In the genomic region with DNA sequence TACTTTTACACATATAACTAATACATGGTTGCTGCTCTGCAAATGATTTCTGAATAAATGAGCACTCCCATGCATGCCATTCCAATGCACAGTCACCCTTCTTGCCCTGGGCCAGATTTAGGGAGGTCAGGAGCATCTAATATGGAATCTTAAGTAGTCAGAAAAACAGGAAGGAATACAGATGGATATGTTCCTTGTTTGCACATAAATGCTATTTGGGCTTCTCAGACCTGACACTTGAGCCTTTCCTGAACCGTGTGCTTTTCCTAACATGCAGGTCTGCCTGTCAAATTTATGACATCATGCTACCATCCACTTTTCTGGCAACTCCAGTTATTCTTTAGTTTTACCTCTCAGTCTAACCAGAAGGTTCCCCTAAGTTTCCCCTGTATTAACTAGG, we compare ENCODE assay signal across 1 cellular context.
TF ChIP-seq lines count a peak whose summit lies in the region.

No MANE protein-coding gene starts in this region.

TF ChIP-seq in SK-N-SH treated with all-trans-retinoic acid at 6 μM for 48 hours, 23 proteins besides CTCF, POLR2A, EP300 and RAD21 (continued from another document):
- TF ChIP-seq, protein P1, sequence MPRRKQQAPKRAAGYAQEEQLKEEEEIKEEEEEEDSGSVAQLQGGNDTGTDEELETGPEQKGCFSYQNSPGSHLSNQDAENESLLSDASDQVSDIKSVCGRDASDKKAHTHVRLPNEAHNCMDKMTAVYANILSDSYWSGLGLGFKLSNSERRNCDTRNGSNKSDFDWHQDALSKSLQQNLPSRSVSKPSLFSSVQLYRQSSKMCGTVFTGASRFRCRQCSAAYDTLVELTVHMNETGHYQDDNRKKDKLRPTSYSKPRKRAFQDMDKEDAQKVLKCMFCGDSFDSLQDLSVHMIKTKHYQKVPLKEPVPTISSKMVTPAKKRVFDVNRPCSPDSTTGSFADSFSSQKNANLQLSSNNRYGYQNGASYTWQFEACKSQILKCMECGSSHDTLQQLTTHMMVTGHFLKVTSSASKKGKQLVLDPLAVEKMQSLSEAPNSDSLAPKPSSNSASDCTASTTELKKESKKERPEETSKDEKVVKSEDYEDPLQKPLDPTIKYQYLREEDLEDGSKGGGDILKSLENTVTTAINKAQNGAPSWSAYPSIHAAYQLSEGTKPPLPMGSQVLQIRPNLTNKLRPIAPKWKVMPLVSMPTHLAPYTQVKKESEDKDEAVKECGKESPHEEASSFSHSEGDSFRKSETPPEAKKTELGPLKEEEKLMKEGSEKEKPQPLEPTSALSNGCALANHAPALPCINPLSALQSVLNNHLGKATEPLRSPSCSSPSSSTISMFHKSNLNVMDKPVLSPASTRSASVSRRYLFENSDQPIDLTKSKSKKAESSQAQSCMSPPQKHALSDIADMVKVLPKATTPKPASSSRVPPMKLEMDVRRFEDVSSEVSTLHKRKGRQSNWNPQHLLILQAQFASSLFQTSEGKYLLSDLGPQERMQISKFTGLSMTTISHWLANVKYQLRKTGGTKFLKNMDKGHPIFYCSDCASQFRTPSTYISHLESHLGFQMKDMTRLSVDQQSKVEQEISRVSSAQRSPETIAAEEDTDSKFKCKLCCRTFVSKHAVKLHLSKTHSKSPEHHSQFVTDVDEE (CRISPR knock-in tag; IDR thresholded peaks at IDR 0.05) = no peak
- TF ChIP-seq PPARA (CRISPR knock-in tag; IDR thresholded peaks at IDR 0.05; ENCODE audit: borderline replicate concordance) (no peak), TCF4 (CRISPR knock-in tag; IDR thresholded peaks at IDR 0.05; ENCODE audit: borderline replicate concordance) (no peak), ZFP30 (CRISPR knock-in tag; IDR thresholded peaks at IDR 0.05) (no peak), ZNF565 (CRISPR knock-in tag; conservative IDR thresholded peaks at IDR 0.05; ENCODE audit: low read depth) (no peak), BACH2 (CRISPR knock-in tag; IDR thresholded peaks at IDR 0.05; ENCODE audit: borderline replicate concordance) (no peak), ISL1 (CRISPR knock-in tag; IDR thresholded peaks at IDR 0.05) (no peak), CSDC2 (CRISPR knock-in tag; IDR thresholded peaks at IDR 0.05) (no peak), ZNF70 (CRISPR knock-in tag; IDR thresholded peaks at IDR 0.05) (no peak), ZNF8 (CRISPR knock-in tag; IDR thresholded peaks at IDR 0.05) (no peak), RARB (CRISPR knock-in tag; IDR thresholded peaks at IDR 0.05) (no peak)
- TF ChIP-seq, protein P2, sequence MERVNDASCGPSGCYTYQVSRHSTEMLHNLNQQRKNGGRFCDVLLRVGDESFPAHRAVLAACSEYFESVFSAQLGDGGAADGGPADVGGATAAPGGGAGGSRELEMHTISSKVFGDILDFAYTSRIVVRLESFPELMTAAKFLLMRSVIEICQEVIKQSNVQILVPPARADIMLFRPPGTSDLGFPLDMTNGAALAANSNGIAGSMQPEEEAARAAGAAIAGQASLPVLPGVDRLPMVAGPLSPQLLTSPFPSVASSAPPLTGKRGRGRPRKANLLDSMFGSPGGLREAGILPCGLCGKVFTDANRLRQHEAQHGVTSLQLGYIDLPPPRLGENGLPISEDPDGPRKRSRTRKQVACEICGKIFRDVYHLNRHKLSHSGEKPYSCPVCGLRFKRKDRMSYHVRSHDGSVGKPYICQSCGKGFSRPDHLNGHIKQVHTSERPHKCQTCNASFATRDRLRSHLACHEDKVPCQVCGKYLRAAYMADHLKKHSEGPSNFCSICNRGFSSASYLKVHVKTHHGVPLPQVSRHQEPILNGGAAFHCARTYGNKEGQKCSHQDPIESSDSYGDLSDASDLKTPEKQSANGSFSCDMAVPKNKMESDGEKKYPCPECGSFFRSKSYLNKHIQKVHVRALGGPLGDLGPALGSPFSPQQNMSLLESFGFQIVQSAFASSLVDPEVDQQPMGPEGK (CRISPR knock-in tag; IDR thresholded peaks at IDR 0.05; ENCODE audit: borderline replicate concordance) = no peak
- TF ChIP-seq, protein P3, sequence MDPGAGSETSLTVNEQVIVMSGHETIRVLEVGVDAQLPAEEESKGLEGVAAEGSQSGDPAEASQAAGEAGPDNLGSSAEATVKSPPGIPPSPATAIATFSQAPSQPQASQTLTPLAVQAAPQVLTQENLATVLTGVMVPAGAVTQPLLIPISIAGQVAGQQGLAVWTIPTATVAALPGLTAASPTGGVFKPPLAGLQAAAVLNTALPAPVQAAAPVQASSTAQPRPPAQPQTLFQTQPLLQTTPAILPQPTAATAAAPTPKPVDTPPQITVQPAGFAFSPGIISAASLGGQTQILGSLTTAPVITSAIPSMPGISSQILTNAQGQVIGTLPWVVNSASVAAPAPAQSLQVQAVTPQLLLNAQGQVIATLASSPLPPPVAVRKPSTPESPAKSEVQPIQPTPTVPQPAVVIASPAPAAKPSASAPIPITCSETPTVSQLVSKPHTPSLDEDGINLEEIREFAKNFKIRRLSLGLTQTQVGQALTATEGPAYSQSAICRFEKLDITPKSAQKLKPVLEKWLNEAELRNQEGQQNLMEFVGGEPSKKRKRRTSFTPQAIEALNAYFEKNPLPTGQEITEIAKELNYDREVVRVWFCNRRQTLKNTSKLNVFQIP (CRISPR knock-in tag; IDR thresholded peaks at IDR 0.05; ENCODE audit: borderline replicate concordance, low read depth) = no peak
TF ChIP-seq in SK-N-SH treated with all-trans-retinoic acid at 6 μM for 48 hours: peak in this region for 0.
